Comparison of ENCODE assay signal across 11 cellular contexts in the genomic region with DNA sequence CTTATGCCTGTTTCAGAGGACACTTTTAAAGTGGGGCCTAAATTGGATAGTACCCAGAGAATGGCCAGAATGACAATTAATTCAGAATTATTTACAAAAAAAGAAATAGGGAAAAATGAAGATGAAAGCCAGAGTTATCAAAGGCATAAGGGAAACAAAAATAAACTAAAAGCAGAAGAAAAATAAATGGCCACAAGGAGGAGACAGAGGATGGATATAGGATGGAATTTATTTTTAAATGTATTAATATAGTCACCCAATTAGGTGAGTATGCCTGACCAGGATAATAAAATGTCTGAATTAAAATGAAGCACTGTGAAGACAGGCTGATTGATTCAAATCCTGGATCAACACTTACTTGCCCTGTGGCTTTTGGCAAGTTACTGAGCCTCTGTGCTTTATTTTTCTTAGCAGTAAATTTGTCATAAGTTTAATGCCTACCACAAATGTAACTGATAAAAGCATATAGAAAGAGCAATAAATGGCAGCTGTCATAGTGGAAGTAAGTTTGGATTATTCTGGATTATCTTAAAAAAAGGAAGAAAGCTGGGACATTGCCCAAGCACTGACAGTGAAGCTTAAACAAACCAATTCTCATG. TPM values are rescaled to one million over a fixed set of nuclear protein-coding genes. Genes with fewer than 3 reads are reported as not detected.
DNase-seq lines count a peak whose midpoint lies in the region; ATAC-seq and TF ChIP-seq lines count a peak whose summit lies in the region.
"Had no signal": no experiment of that assay in that cellular context is flagged by ENCODE, and none has a peak within 500 bp of the region (broad histone marks: within the 10 kb centered on the region; RNA-seq: fewer than 3 reads in every experiment).

No MANE protein-coding gene starts in this region.

- no peaks in the 10 kb centered on the region for H3K9me3 ChIP-seq in spleen

- no peak for TF ChIP-seq POLR2A in spleen (IDR thresholded peaks at IDR 0.05)

- intact Hi-C loops in spleen (cut with DNase I; ENCODE audit: low total_unique reads), result loop anchor here (5.0 kb wide), 1 partner anchor 103 kb away; no protein-coding TSS in a partner anchor

- H3K27me3 ChIP-seq in spleen (replicated peaks in 1 of 7), result peaks cover 0 to 4% (median 0%) of the 10 kb centered on the region in 7 donors
- H3K27me3 ChIP-seq: BLaER1 had no signal

- H3K36me3 ChIP-seq in spleen, result no peaks in the 10 kb centered on the region
- H3K36me3 ChIP-seq: BLaER1 had no signal

- peak overlapping the region in 1 of 8 donors; percentile 7 for H3K27ac ChIP-seq in spleen
- H3K27ac ChIP-seq: BLaER1 had no signal

- TF ChIP-seq CTCF in epithelial cell of proximal tubule (conservative IDR thresholded peaks at IDR 0.05; ENCODE audit: low read depth, low read length), result peak; percentile 51
- TF ChIP-seq CTCF in spleen (IDR thresholded peaks at IDR 0.05 in 8 of 11, conservative IDR thresholded peaks at IDR 0.05 in 3 of 11), result peak in 8 of 11 experiments; percentile 24 to 65 (median 54)

- ATAC-seq in GM21515 (IDR thresholded peaks at IDR 0.05; ENCODE audit: unreplicated experiment), result no peak
- no peak for ATAC-seq in HG03442 (IDR thresholded peaks at IDR 0.05; ENCODE audit: unreplicated experiment)

- H3K4me3 ChIP-seq in epithelial cell of proximal tubule (ENCODE audit: low read depth, low read length) (no peak overlapping the region), spleen (no peak overlapping the region)
- H3K4me3 ChIP-seq: BLaER1 had no signal

- DNase-seq in NCI-H1105 treated with DMSO at 0.1 percent for 48 hours (lab: John Stamatoyannopoulos, UW) (peak; percentile 24), NCI-H1105 (lab: John Stamatoyannopoulos, UW) (no peak), NOMO-1 treated with dmso at 0.1 percent for 144 hours (lab: John Stamatoyannopoulos, UW; ENCODE audit: unreplicated experiment) (peak; percentile 12), epithelial cell of proximal tubule (ENCODE audit: low read depth) (no peak), spleen (no peak), T-helper 9 cell (no peak)
- DNase-seq: H7 had no signal

- peaks cover 0 to 9% (median 0%) of the 10 kb centered on the region in 6 donors for H3K4me1 ChIP-seq in spleen
- H3K4me1 ChIP-seq: BLaER1 had no signal

RNA-seq across cellular contexts. Expression of gene CLEC9A, which starts 3.4 kb away (rescaled TPM):
- total RNA-seq in epithelial cell of proximal tubule (not detected in 2 replicates), spleen (1 to 10 TPM in 4 of 7 donors, under 1 TPM in 3; 0.28 to 3.7 (median 1.3) TPM)
- 1 to 10 TPM in 1 of 3 donors, under 1 TPM in 1, not detected in 1; 0.43 to 1.1 TPM for polyA plus RNA-seq in spleen
- total RNA-seq: H7, temporal lobe had no signal

RNA-seq across cellular contexts. Expression of gene CLEC12B, which starts 23.5 kb away (rescaled TPM):
- not detected in 2 replicates for total RNA-seq in epithelial cell of proximal tubule
- total RNA-seq in spleen, result 10 to 100 TPM in 1 of 7 donors, 1 to 10 TPM in 6; 1.1 to 11.0 (median 1.6) TPM
- 1 to 10 TPM in 1 of 3 donors, under 1 TPM in 2; 0.20 to 1.9 (median 0.22) TPM for polyA plus RNA-seq in spleen
- total RNA-seq: H7, temporal lobe had no signal

RNA-seq across cellular contexts. Expression of gene CLEC1B, which starts 35.0 kb away (rescaled TPM):
- total RNA-seq in epithelial cell of proximal tubule (not detected in 2 replicates), spleen (1 to 10 TPM; 2.0 to 7.7 (median 2.9) TPM)
- 1 to 10 TPM in 1 of 3 donors, under 1 TPM in 2; 0.67 to 1.1 (median 0.67) TPM for polyA plus RNA-seq in spleen
- total RNA-seq: H7, temporal lobe had no signal

Comparison
In these comparisons a context has a peak if more than half of its experiments do, and no peak if none do; other contexts are left out.
1. DNase-seq: peak in NCI-H1105 treated with DMSO at 0.1 percent for 48 hours (single experiment) and NOMO-1 treated with dmso at 0.1 percent for 144 hours (single experiment); none in NCI-H1105 (single experiment), epithelial cell of proximal tubule (single experiment), spleen (single experiment) and T-helper 9 cell (single experiment).